9 cellular contexts compared by ENCODE assay signal in genomic region chr17:73867056-73867455, GRCh38.
"Had no signal": no experiment of that assay in that cellular context is flagged by ENCODE, and none has a peak within 500 bp of the region (broad histone marks: within the 10 kb centered on the region; RNA-seq: fewer than 3 reads in every experiment).

No MANE protein-coding gene starts in this region.

- H3K36me3 Mint-ChIP-seq: IgD-negative memory B cell had no signal

- H3K4me3 Mint-ChIP-seq: HFFc6 had no signal

- DNase-seq: GM23248, GOT3, H7, HFFc6 had no signal

- FAIRE-seq: HepG2 had no signal

- H3K9me3 Mint-ChIP-seq: IgD-negative memory B cell had no signal

- H3K36me3 ChIP-seq: HAP-1 had no signal

- H3K4me1 Mint-ChIP-seq: IgD-negative memory B cell had no signal

- H3K4me1 ChIP-seq: HAP-1 had no signal

- H3K27ac ChIP-seq: GM23248, HL-60 had no signal

- H3K4me3 ChIP-seq: GM23248, HAP-1 had no signal

- H3K27ac Mint-ChIP-seq: HFFc6, IgD-negative memory B cell had no signal

- H3K9me3 ChIP-seq: HAP-1 had no signal

- ATAC-seq: HCT116, HepG2 had no signal
